In the genomic region with DNA sequence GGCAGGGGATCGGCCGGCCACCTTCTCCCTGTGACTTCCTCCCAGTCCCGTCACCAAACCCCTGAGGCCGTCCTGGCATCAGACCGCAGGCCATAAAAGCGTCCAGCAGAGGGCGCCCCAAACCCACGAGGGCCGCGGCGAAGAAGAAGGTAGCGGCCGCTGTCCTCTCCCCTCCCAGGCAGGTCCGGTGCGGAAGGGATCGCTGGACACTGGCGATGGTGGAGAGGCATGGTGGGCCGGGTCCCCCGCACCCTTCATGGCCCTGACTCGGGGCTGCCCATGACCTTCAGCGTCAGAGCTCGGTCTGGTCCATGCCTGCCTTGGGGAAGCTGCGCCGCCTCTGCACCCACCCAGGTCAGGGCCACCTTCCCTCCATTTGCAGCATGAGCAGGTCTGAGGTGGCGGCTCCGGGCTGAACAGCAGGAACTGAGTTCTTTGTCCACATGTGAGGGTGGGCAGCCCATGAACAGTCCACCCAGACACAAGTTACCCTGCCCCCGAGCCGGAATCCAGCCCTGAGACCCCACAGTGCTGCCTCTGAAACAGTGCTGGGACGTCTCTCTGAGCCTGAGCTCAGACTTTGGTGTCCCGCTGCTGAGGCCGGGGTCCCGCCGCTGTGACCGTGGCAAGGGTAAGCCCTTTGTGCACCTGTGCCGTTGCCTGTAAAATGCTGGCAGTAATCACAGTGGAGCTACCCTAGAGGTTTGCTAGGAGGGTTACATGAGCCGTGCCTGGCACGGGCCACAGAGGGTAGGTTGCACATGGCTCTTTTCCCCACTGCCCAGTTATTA, we compare ENCODE assay signal across 9 cellular contexts. TPM values are rescaled to one million over a fixed set of nuclear protein-coding genes. Genes with fewer than 3 reads are reported as not detected.
A peak's percentile ranks its signal among the peaks of the same experiment; 100 is the strongest.
DNase-seq lines count a peak whose midpoint lies in the region; ATAC-seq and TF ChIP-seq lines count a peak whose summit lies in the region.
"Had no signal": no experiment of that assay in that cellular context is flagged by ENCODE, and none has a peak within 500 bp of the region (broad histone marks: within the 10 kb centered on the region; RNA-seq: fewer than 3 reads in every experiment).

No MANE protein-coding gene starts in this region.

- H3K9me3 ChIP-seq in CD8-positive, alpha-beta memory T cell (ENCODE audit: low read length), result no peaks in the 10 kb centered on the region

- H3K4me3 Mint-ChIP-seq in CD8-positive, alpha-beta memory T cell, result peak overlapping the region in 2 of 7 donors; percentile 39 to 56
- H3K4me3 Mint-ChIP-seq in neural crest cell, result no peak overlapping the region
- H3K4me3 Mint-ChIP-seq: activated naive CD8-positive, alpha-beta T cell had no signal

- peak; percentile 69 for ATAC-seq in GM21515 (IDR thresholded peaks at IDR 0.05; ENCODE audit: unreplicated experiment)
- ATAC-seq in stimulated activated naive CD8-positive, alpha-beta T cell treated with anti-CD3 and anti-CD28 coated beads, Interleukin-15, Interleukin-2, amounts not matched to agents 100 U/mL and 50 U/mL, for 24 hours, result peak; percentile 91

- no peak overlapping the region for H3K4me3 ChIP-seq in CD8-positive, alpha-beta memory T cell (ENCODE audit: low read length)

- H3K36me3 ChIP-seq in CD8-positive, alpha-beta memory T cell (ENCODE audit: insufficient read depth, low read length), result no peaks in the 10 kb centered on the region

- H3K27me3 Mint-ChIP-seq in CD8-positive, alpha-beta memory T cell, result no peaks in the 10 kb centered on the region
- peaks cover 13% of the 10 kb centered on the region for H3K27me3 Mint-ChIP-seq in neural crest cell (ENCODE audit: low read depth)
- H3K27me3 Mint-ChIP-seq: activated naive CD8-positive, alpha-beta T cell had no signal

- no peaks in the 10 kb centered on the region for H3K4me1 ChIP-seq in CD8-positive, alpha-beta memory T cell (ENCODE audit: insufficient read depth, low read length)

- no peaks in the 10 kb centered on the region for H3K36me3 Mint-ChIP-seq in CD8-positive, alpha-beta memory T cell
- H3K36me3 Mint-ChIP-seq in neural crest cell (ENCODE audit: low read depth), result peaks cover 2% of the 10 kb centered on the region
- H3K36me3 Mint-ChIP-seq: activated naive CD8-positive, alpha-beta T cell had no signal

- TF ChIP-seq CTCF in neural crest cell (conservative IDR thresholded peaks at IDR 0.05), result peak; percentile 99

- peak; percentile 63 to 82 (median 76) for DNase-seq in CD8-positive, alpha-beta memory T cell
- DNase-seq in KG1 (lab: John Stamatoyannopoulos, UW) (peak; percentile 70), RPMI7951 (ENCODE audit: low read depth) (peak; percentile 72), fibroblast of the conjunctiva (ENCODE audit: low read depth) (peak; percentile 24), neural crest cell (ENCODE audit: low read depth, low spot score) (peak; percentile 95)
- DNase-seq in activated T-helper 1 cell treated with anti-CD3 and anti-CD28 coated beads, Interleukin-2, amount 50 U/mL, for 16 hours (ENCODE audit: low read depth in 1 of 2, low spot score in 1 of 2), result peak; percentile 57 to 71
- peak; percentile 90 for DNase-seq in stimulated activated naive CD8-positive, alpha-beta T cell treated with anti-CD3 and anti-CD28 coated beads, Interleukin-15, Interleukin-2, amounts not matched to agents 100 U/mL and 50 U/mL, for 24 hours

- CTCF ChIA-PET in CD8-positive, alpha-beta memory T cell (lab: Charles Lee), result interaction anchor here (0.6 to 4.3 kb wide), 32 partner anchors 9 to 333 kb away, joined by 3 to 26 read pairs (median 4); no protein-coding TSS in a partner anchor

- peak overlapping the region in 3 of 8 donors; percentile 68 to 81 (median 77) for H3K27ac Mint-ChIP-seq in CD8-positive, alpha-beta memory T cell
- no peak overlapping the region for H3K27ac Mint-ChIP-seq in neural crest cell (ENCODE audit: unreplicated experiment)
- H3K27ac Mint-ChIP-seq: activated naive CD8-positive, alpha-beta T cell had no signal

- H3K4me1 Mint-ChIP-seq in CD8-positive, alpha-beta memory T cell, result peaks cover 0 to 5% (median 3%) of the 10 kb centered on the region in 3 donors
- peaks cover 11% of the 10 kb centered on the region for H3K4me1 Mint-ChIP-seq in neural crest cell

- no peak overlapping the region for H3K27ac ChIP-seq in CD8-positive, alpha-beta memory T cell (ENCODE audit: low read depth, low read length)

- H3K9me3 Mint-ChIP-seq in CD8-positive, alpha-beta memory T cell, result peaks cover 0 to 9% (median 0%) of the 10 kb centered on the region in 5 donors
- no peaks in the 10 kb centered on the region for H3K9me3 Mint-ChIP-seq in neural crest cell

- no peaks in the 10 kb centered on the region for H3K27me3 ChIP-seq in CD8-positive, alpha-beta memory T cell (ENCODE audit: insufficient read depth, low read length, poor library complexity, severe bottlenecking)

- POLR2A ChIA-PET in CD8-positive, alpha-beta memory T cell (lab: Charles Lee), result interaction anchor here (0.6 kb wide), 1 partner anchor 304 kb away, joined by 3 read pairs; no protein-coding TSS in a partner anchor

RNA-seq across cellular contexts. Expression of gene CMIP, which starts 40.8 kb away (rescaled TPM):
- total RNA-seq in CD8-positive, alpha-beta memory T cell, result 10 to 100 TPM; 23.6 to 24.4 TPM
- 1.0 TPM for polyA plus RNA-seq in CD8-positive, alpha-beta memory T cell
- 2.8 and 3.0 TPM in 2 replicates for total RNA-seq in RPMI7951 (2014; rRNA removed; shearing (Covaris generic))
- total RNA-seq in neural crest cell, result 41.2 and 44.6 TPM in 2 replicates

Comparison
In these comparisons a context has a peak if more than half of its experiments do, and no peak if none do; other contexts are left out.
1. DNase-seq: peak in every context shown above with its lines; median percentile 95 in neural crest cell; 90 in stimulated activated naive CD8-positive, alpha-beta T cell treated with anti-CD3 and anti-CD28 coated beads, Interleukin-15, Interleukin-2, amounts not matched to agents 100 U/mL and 50 U/mL, for 24 hours; 76 in CD8-positive, alpha-beta memory T cell; 72 in RPMI7951; 70 in KG1; 64 in activated T-helper 1 cell treated with anti-CD3 and anti-CD28 coated beads, Interleukin-2, amount 50 U/mL, for 16 hours; 24 in fibroblast of the conjunctiva.